14 cellular contexts compared by ENCODE assay signal in the genomic region with DNA sequence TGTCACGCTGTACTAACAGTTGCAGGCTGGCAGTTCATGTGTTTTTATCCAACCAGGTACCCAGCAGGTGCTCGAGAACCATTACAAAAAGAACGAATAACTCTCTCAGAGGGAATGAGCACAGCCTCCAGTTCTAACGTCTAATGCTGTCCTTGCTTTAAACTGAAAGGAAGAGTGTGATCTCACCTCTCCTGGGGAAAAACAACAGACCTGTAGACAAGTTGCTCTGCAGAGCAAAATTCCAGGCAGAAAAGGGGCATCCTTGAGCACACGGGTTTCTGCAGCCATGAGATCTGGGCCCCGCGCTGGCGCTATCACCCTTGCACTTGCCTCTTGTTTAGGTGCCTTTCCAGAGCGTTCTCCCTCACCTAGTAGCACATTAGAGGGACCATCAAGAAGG.
DNase-seq lines count a peak whose midpoint lies in the region; ATAC-seq and TF ChIP-seq lines count a peak whose summit lies in the region.
"Had no signal": no experiment of that assay in that cellular context is flagged by ENCODE, and none has a peak within 500 bp of the region (broad histone marks: within the 10 kb centered on the region; RNA-seq: fewer than 3 reads in every experiment).

No MANE protein-coding gene starts in this region.

- H3K27ac ChIP-seq in RWPE1 (peak overlapping the region; percentile 81), esophagus muscularis mucosa (replicated peaks in 1 of 4) (peak overlapping the region; percentile 73 to 81 (median 74)), testis (no peak overlapping the region)
- H3K27ac ChIP-seq: neutrophil had no signal

- TF ChIP-seq CTCF in RWPE1 (conservative IDR thresholded peaks at IDR 0.05; ENCODE audit: low read depth) (no peak), esophagus muscularis mucosa (IDR thresholded peaks at IDR 0.05) (no peak), neural crest cell (conservative IDR thresholded peaks at IDR 0.05) (no peak), natural killer cell (IDR thresholded peaks at IDR 0.05) (no peak), testis (IDR thresholded peaks at IDR 0.05) (no peak)

- no peak overlapping the region for H3K4me3 Mint-ChIP-seq in neural crest cell
- H3K4me3 Mint-ChIP-seq in natural killer cell: no peak overlapping the region
- H3K4me3 Mint-ChIP-seq: activated CD8-positive, alpha-beta T cell treated with anti-CD3 and anti-CD28 coated beads, Interleukin-2, amount 10 ng/mL, durations not matched to agents 7 days and 5 days; activated naive CD8-positive, alpha-beta T cell treated with anti-CD3 and anti-CD28 coated beads for 36 hours had no signal

- H3K36me3 Mint-ChIP-seq in neural crest cell (ENCODE audit: low read depth) (no peaks in the 10 kb centered on the region), natural killer cell (no peaks in the 10 kb centered on the region)
- H3K36me3 Mint-ChIP-seq: activated naive CD8-positive, alpha-beta T cell treated with anti-CD3 and anti-CD28 coated beads for 36 hours had no signal

- TF ChIP-seq EP300 in esophagus muscularis mucosa (IDR thresholded peaks at IDR 0.05): no peak

- POLR2A ChIA-PET in RWPE1 (lab: Yijun Ruan, JAX; ENCODE audit: low non-redundant PET): no interaction called here

- H3K4me1 Mint-ChIP-seq in neural crest cell (peaks cover 36% of the 10 kb centered on the region), natural killer cell (peaks cover 7 to 9% of the 10 kb centered on the region in 2 donors)

- WGBS in esophagus muscularis mucosa: 85% methylated on average over 9 of the region's 9 CpGs
- WGBS in testis, 2 donors: 88 to 94% methylated on average over 9 of the region's 9 CpGs

- TF ChIP-seq POLR2A in esophagus muscularis mucosa (IDR thresholded peaks at IDR 0.05; ENCODE audit: low read depth): no peak
- no peak for TF ChIP-seq POLR2A in testis (IDR thresholded peaks at IDR 0.05)

- peak overlapping the region; percentile 4 for H3K27ac Mint-ChIP-seq in neural crest cell (ENCODE audit: unreplicated experiment)
- no peak overlapping the region for H3K27ac Mint-ChIP-seq in natural killer cell
- H3K27ac Mint-ChIP-seq: activated CD8-positive, alpha-beta T cell treated with anti-CD3 and anti-CD28 coated beads, Interleukin-2, amount 10 ng/mL, durations not matched to agents 7 days and 5 days; activated naive CD8-positive, alpha-beta T cell treated with anti-CD3 and anti-CD28 coated beads for 36 hours had no signal

- no peak for ATAC-seq in GM18867 (IDR thresholded peaks at IDR 0.05; ENCODE audit: unreplicated experiment)
- ATAC-seq in natural killer cell: no peak
- ATAC-seq: activated CD8-positive, alpha-beta T cell treated with anti-CD3 and anti-CD28 coated beads, Interleukin-2, amount 10 ng/mL, durations not matched to agents 7 days and 5 days had no signal

- H3K36me3 ChIP-seq in esophagus muscularis mucosa (no peaks in the 10 kb centered on the region), testis (ENCODE audit: low read depth, missing control alignments) (no peaks in the 10 kb centered on the region)
- H3K36me3 ChIP-seq: neutrophil had no signal

- no peak overlapping the region for H3K4me3 ChIP-seq in esophagus muscularis mucosa
- no peak overlapping the region for H3K4me3 ChIP-seq in testis

- no peaks in the 10 kb centered on the region for H3K9me3 Mint-ChIP-seq in neural crest cell
- H3K9me3 Mint-ChIP-seq in natural killer cell: peaks cover 0 to 2% of the 10 kb centered on the region in 2 donors
- H3K9me3 Mint-ChIP-seq: activated naive CD8-positive, alpha-beta T cell treated with anti-CD3 and anti-CD28 coated beads for 36 hours had no signal

- H3K27me3 ChIP-seq in esophagus muscularis mucosa (no peaks in the 10 kb centered on the region), testis (no peaks in the 10 kb centered on the region)

- H3K4me1 ChIP-seq in esophagus muscularis mucosa (peaks cover 19 to 32% (median 28%) of the 10 kb centered on the region in 4 donors), testis (no peaks in the 10 kb centered on the region)

- CTCF ChIA-PET in RWPE1 (lab: Yijun Ruan, JAX): no interaction called here

- peak; percentile 58 for DNase-seq in Daoy (ENCODE audit: low read depth)
- no peak for DNase-seq in RWPE1 (ENCODE audit: low spot score)
- no peak for DNase-seq in esophagus muscularis mucosa (ENCODE audit: extremely low spot score)
- no peak for DNase-seq in neural crest cell (ENCODE audit: low read depth, low spot score)
- DNase-seq in natural killer cell: no peak
- no peak for DNase-seq in testis
- DNase-seq in T-helper 2 cell: no peak
- DNase-seq: activated CD8-positive, alpha-beta T cell treated with anti-CD3 and anti-CD28 coated beads, Interleukin-2, amount 10 ng/mL, durations not matched to agents 7 days and 5 days; activated naive CD8-positive, alpha-beta T cell treated with anti-CD3 and anti-CD28 coated beads for 36 hours; effector memory CD4-positive, alpha-beta T cell; NCI-H526 treated with DMSO at 0.1 percent for 48 hours; T-helper 1 cell had no signal

- intact Hi-C loops in esophagus muscularis mucosa (cut with DNase I) (no loop called here), natural killer cell (cut with micrococcal nuclease) (no loop called here), testis (cut with DNase I; ENCODE audit: low total_unique reads) (no loop called here)

- H3K9me3 ChIP-seq in esophagus muscularis mucosa (no peaks in the 10 kb centered on the region), testis (no peaks in the 10 kb centered on the region)
- H3K9me3 ChIP-seq: neutrophil had no signal

- H3K27me3 Mint-ChIP-seq in neural crest cell (ENCODE audit: low read depth): no peaks in the 10 kb centered on the region
- peaks cover 11 to 14% of the 10 kb centered on the region in 2 donors for H3K27me3 Mint-ChIP-seq in natural killer cell (ENCODE audit: low read depth in 2 of 2)

Comparison
In these comparisons a context has a peak if more than half of its experiments do, and no peak if none do; other contexts are left out.
1. H3K27ac ChIP-seq: peak in RWPE1 (single experiment) and esophagus muscularis mucosa (4 of 4); none in testis (0 of 2).